Comparison of ENCODE assay signal across 12 cellular contexts in genomic region chr17:21215935-21216334, GRCh38. TPM values are rescaled to one million over a fixed set of nuclear protein-coding genes. Genes with fewer than 3 reads are reported as not detected.
DNase-seq lines count a peak whose midpoint lies in the region; ATAC-seq, FAIRE-seq and TF ChIP-seq lines count a peak whose summit lies in the region.
"Had no signal": no experiment of that assay in that cellular context is flagged by ENCODE, and none has a peak within 500 bp of the region (broad histone marks: within the 10 kb centered on the region; RNA-seq: fewer than 3 reads in every experiment).

No MANE protein-coding gene starts in this region.

- H3K4me2 ChIP-seq in HepG2 (ENCODE audit: low read depth, low read length), result peak overlapping the region; percentile 38

- H3K4me1 Mint-ChIP-seq in activated CD8-positive, alpha-beta T cell treated with anti-CD3 and anti-CD28 coated beads, Interleukin-2, amount 10 ng/mL, durations not matched to agents 7 days and 5 days (ENCODE audit: low read depth), result peaks cover 34% of the 10 kb centered on the region
- peaks cover 45 to 49% of the 10 kb centered on the region in 2 donors for H3K4me1 Mint-ChIP-seq in immature natural killer cell

- peak overlapping the region; percentile 93 for H3K4me3 Mint-ChIP-seq in activated CD8-positive, alpha-beta T cell treated with anti-CD3 and anti-CD28 coated beads, Interleukin-2, amount 10 ng/mL, durations not matched to agents 7 days and 5 days
- peak overlapping the region; percentile 33 to 92 (median 90) for H3K4me3 Mint-ChIP-seq in immature natural killer cell

- no peak for TF ChIP-seq EP300 in HepG2 (IDR thresholded peaks at IDR 0.05; ENCODE audit: low read depth in 2 of 2, low read length in 2 of 2)
- no peak for TF ChIP-seq EP300 in HepG2 (CRISPR knock-in tag; IDR thresholded peaks at IDR 0.05; ENCODE audit: borderline replicate concordance)

- H3K79me2 ChIP-seq in HepG2 (ENCODE audit: insufficient read depth, low read length), result peaks cover 45% of the 10 kb centered on the region

- POLR2A ChIA-PET in HepG2 (lab: Yijun Ruan, JAX), result no interaction called here
- POLR2A ChIA-PET in activated CD8-positive, alpha-beta T cell treated with anti-CD3 and anti-CD28 coated beads, Interleukin-2, amount 10 ng/mL, durations not matched to agents 7 days and 5 days (lab: Charles Lee), result interaction anchor here (2.0 kb wide), 1 partner anchor 117 kb away, joined by 7 read pairs; no protein-coding TSS in a partner anchor

- FAIRE-seq in HepG2 (lab: Jason Lieb, UNC), result no peak
- FAIRE-seq: H1, kidney had no signal

- in situ Hi-C loops in HepG2 (cut with HindIII; ENCODE audit: extremely low pct_ligation_motif_present, low pct_unique_long_range_greater_than_20kb), result no loop called here

- H3K27me3 ChIP-seq in HepG2 (ENCODE audit: control insufficient read depth in 1 of 2, insufficient read depth in 2 of 2, low read length in 2 of 2) (no peaks in the 10 kb centered on the region; a peak in 1 of 5 replicates), right lobe of liver (no peaks in the 10 kb centered on the region)

- H3K4me1 ChIP-seq in HepG2 (ENCODE audit: insufficient read depth, low read length), result peaks cover 53% of the 10 kb centered on the region
- H3K4me1 ChIP-seq in right lobe of liver, result peaks cover 0 to 22% (median 3%) of the 10 kb centered on the region in 4 donors

- H3K27ac ChIP-seq in HepG2 (ENCODE audit: extremely low read length, insufficient read depth, low read length), result no peak overlapping the region
- no peak overlapping the region for H3K27ac ChIP-seq in right lobe of liver

- TF ChIP-seq CTCF in HepG2 (CRISPR knock-in tag; IDR thresholded peaks at IDR 0.05), result no peak
- TF ChIP-seq CTCF in right lobe of liver (IDR thresholded peaks at IDR 0.05), result no peak

- intact Hi-C loops in HepG2 (cut with micrococcal nuclease; ENCODE audit: unreplicated experiment), result loop anchor here (2.0 kb wide), 1 partner anchor 69 kb away; the partner anchor contains the start of gene MAP2K3
- intact Hi-C loops in right lobe of liver (cut with DNase I), result no loop called here

- no peaks in the 10 kb centered on the region for H3K9me3 Mint-ChIP-seq in activated CD8-positive, alpha-beta T cell treated with anti-CD3 and anti-CD28 coated beads, Interleukin-2, amount 10 ng/mL, durations not matched to agents 7 days and 5 days (ENCODE audit: insufficient read depth)
- no peaks in the 10 kb centered on the region for H3K9me3 Mint-ChIP-seq in immature natural killer cell

- H3K36me3 ChIP-seq in HepG2 (replicated peaks in 1 of 2; ENCODE audit: control insufficient read depth in 1 of 2, insufficient read depth in 2 of 2, low read length in 2 of 2) (peaks cover 0 to 15% of the 10 kb centered on the region in 2 experiments; a peak in 2 of 5 replicates), right lobe of liver (peaks cover 0 to under 1% (median 0%) of the 10 kb centered on the region in 4 donors)

- peaks cover 22% of the 10 kb centered on the region for H4K20me1 ChIP-seq in HepG2 (ENCODE audit: insufficient read depth, low read length)

- no peak overlapping the region for H3K9ac ChIP-seq in HepG2 (ENCODE audit: insufficient read depth, low read depth, low read length)

- 91% methylated on average over 6 of the region's 6 CpGs for WGBS in HepG2 (ENCODE audit: low lambda C conversion rate)
- 83% methylated on average over 6 of the region's 6 CpGs for WGBS in right lobe of liver (ENCODE audit: insufficient coverage, low coverage, low lambda C conversion rate, missing lambda C conversion rate)

- DNase-seq in HepG2 (ENCODE audit: low spot score), result no peak
- DNase-seq in right lobe of liver, result no peak
- DNase-seq in activated CD8-positive, alpha-beta T cell treated with anti-CD3 and anti-CD28 coated beads, Interleukin-2, amount 10 ng/mL, durations not matched to agents 7 days and 5 days, result no peak
- no peak for DNase-seq in immature natural killer cell
- no peak for DNase-seq in NCI-H1092 treated with DMSO at 0.1 percent for 48 hours (lab: John Stamatoyannopoulos, UW)
- no peak for DNase-seq in middle frontal gyrus (ENCODE audit: extremely low spot score, low spot score)
- DNase-seq: kidney, NCI-H2029 had no signal

- H3K9me3 ChIP-seq in HepG2 (ENCODE audit: low read length) (no peaks in the 10 kb centered on the region), right lobe of liver (no peaks in the 10 kb centered on the region)

- ATAC-seq in HepG2, result no peak
- no peak for ATAC-seq in right lobe of liver
- no peak for ATAC-seq in activated CD8-positive, alpha-beta T cell treated with anti-CD3 and anti-CD28 coated beads, Interleukin-2, amount 10 ng/mL, durations not matched to agents 7 days and 5 days
- no peak for ATAC-seq in GM18909 (IDR thresholded peaks at IDR 0.05; ENCODE audit: poor library complexity, unreplicated experiment)
- ATAC-seq in HG03280 (IDR thresholded peaks at IDR 0.05; ENCODE audit: unreplicated experiment), result no peak
- ATAC-seq: Right ventricle myocardium inferior had no signal

- no peak for TF ChIP-seq RAD21 in HepG2 (CRISPR knock-in tag; IDR thresholded peaks at IDR 0.05)

- H3K27ac Mint-ChIP-seq in activated CD8-positive, alpha-beta T cell treated with anti-CD3 and anti-CD28 coated beads, Interleukin-2, amount 10 ng/mL, durations not matched to agents 7 days and 5 days, result no peak overlapping the region
- H3K27ac Mint-ChIP-seq in immature natural killer cell, result peak overlapping the region in 5 of 6 donors; percentile 80 to 95 (median 92)

- no peak overlapping the region for H2AFZ ChIP-seq in HepG2 (ENCODE audit: low read length)

- H3K4me3 ChIP-seq in HepG2 (replicated peaks in 1 of 3; ENCODE audit: insufficient read depth in 1 of 3, low read depth in 2 of 3, low read length in 3 of 3), result no peak overlapping the region
- H3K4me3 ChIP-seq in right lobe of liver, result no peak overlapping the region

- BruUV-seq in HepG2 (replicated peaks; lab: Mats Ljungman, UMichigan), result no TSS peak

- H3K36me3 Mint-ChIP-seq in activated CD8-positive, alpha-beta T cell treated with anti-CD3 and anti-CD28 coated beads, Interleukin-2, amount 10 ng/mL, durations not matched to agents 7 days and 5 days (ENCODE audit: low read depth), result peaks cover 11% of the 10 kb centered on the region
- no peaks in the 10 kb centered on the region for H3K36me3 Mint-ChIP-seq in immature natural killer cell

- H3K27me3 Mint-ChIP-seq in activated CD8-positive, alpha-beta T cell treated with anti-CD3 and anti-CD28 coated beads, Interleukin-2, amount 10 ng/mL, durations not matched to agents 7 days and 5 days (ENCODE audit: low read depth), result no peaks in the 10 kb centered on the region
- peaks cover 0 to 2% (median 2%) of the 10 kb centered on the region in 3 donors for H3K27me3 Mint-ChIP-seq in immature natural killer cell (ENCODE audit: low read depth in 3 of 3)

- TF ChIP-seq POLR2A in HepG2 (IDR thresholded peaks at IDR 0.05; ENCODE audit: insufficient read depth in 1 of 2, low read depth in 2 of 2, low read length in 2 of 2) (no peak), right lobe of liver (IDR thresholded peaks at IDR 0.05) (no peak)

- CTCF ChIA-PET in HepG2 (lab: Yijun Ruan, JAX; ENCODE audit: low intra/inter-chr PET ratio, low total read pairs), result no interaction called here
- CTCF ChIA-PET in activated CD8-positive, alpha-beta T cell treated with anti-CD3 and anti-CD28 coated beads, Interleukin-2, amount 10 ng/mL, durations not matched to agents 7 days and 5 days (lab: Charles Lee), result interaction anchor here (0.6 to 5.0 kb wide), 3 partner anchors 64 to 116 kb away, joined by 3 to 19 read pairs (median 7); no protein-coding TSS in a partner anchor

RNA-seq across cellular contexts. Expression of gene TMEM11, which starts 2.0 kb away (rescaled TPM):
- total RNA-seq in HepG2 (2016; rRNA removed; fragmentation: Illumina TruSeq; extraction: Trizol) (18.7 and 21.3 TPM in 2 replicates), right lobe of liver (10 to 100 TPM; 10.8 to 20.6 (median 11.7) TPM)
- total RNA-seq in HepG2 (2016; cell fraction: cytosol; rRNA removed; fragmentation: Illumina TruSeq; extraction: Trizol; ENCODE audit: low read depth), result 9.9 and 11.5 TPM in 2 replicates
- total RNA-seq in HepG2 (2016; cell fraction: insoluble cytoplasmic fraction; rRNA removed; fragmentation: Illumina TruSeq; extraction: Trizol), result 20.7 and 24.9 TPM in 2 replicates
- 17.5 and 20.5 TPM in 2 replicates for total RNA-seq in HepG2 (2016; cell fraction: membrane; rRNA removed; fragmentation: Illumina TruSeq; extraction: Trizol)
- 9.0 and 12.7 TPM in 2 replicates for total RNA-seq in HepG2 (2016; cell fraction: nucleus; rRNA removed; fragmentation: Illumina TruSeq; extraction: Trizol)
- polyA plus RNA-seq in HepG2 (2011; rRNA removed) (32.0 and 35.0 TPM in 2 replicates), immature natural killer cell (10 to 100 TPM; 36.9 to 56.4 (median 44.2) TPM)
- 31.7 and 43.1 TPM in 2 replicates for polyA plus RNA-seq in HepG2 (2011; cell fraction: cytosol; rRNA removed)
- 16.5 and 21.3 TPM in 2 replicates for polyA plus RNA-seq in HepG2 (2011; cell fraction: nucleus; rRNA removed)
- 13.9 and 16.5 TPM in 2 replicates for polyA plus RNA-seq in HepG2 (2012)
- 13.0 and 15.6 TPM in 2 replicates for polyA plus RNA-seq in HepG2 (2016; cell fraction: cytosol; fragmentation: Illumina TruSeq; extraction: Trizol; ENCODE audit: low read depth)
- polyA plus RNA-seq in HepG2 (2016; cell fraction: insoluble cytoplasmic fraction; fragmentation: Illumina TruSeq; extraction: Trizol; ENCODE audit: low read depth), result 37.7 and 39.9 TPM in 2 replicates
- 19.7 and 22.0 TPM in 2 replicates for polyA plus RNA-seq in HepG2 (2016; cell fraction: membrane; fragmentation: Illumina TruSeq; extraction: Trizol; ENCODE audit: low read depth)
- 23.0 and 24.2 TPM in 2 replicates for polyA plus RNA-seq in HepG2 (2016; cell fraction: nucleus; fragmentation: Illumina TruSeq; extraction: Trizol; ENCODE audit: insufficient read depth, low read depth)
- polyA minus RNA-seq in HepG2 (2011; rRNA and poly(A)+ RNA removed; ENCODE audit: low replicate concordance), result 49.2 and 83.5 TPM in 2 replicates
- polyA minus RNA-seq in HepG2 (2011; cell fraction: cytosol; rRNA and poly(A)+ RNA removed), result 17.7 and 20.0 TPM in 2 replicates
- 18.2 and 22.5 TPM in 2 replicates for polyA minus RNA-seq in HepG2 (2011; cell fraction: nucleus; rRNA and poly(A)+ RNA removed)
- total RNA-seq in activated CD8-positive, alpha-beta T cell treated with anti-CD3 and anti-CD28 coated beads, Interleukin-2, amount 10 ng/mL, durations not matched to agents 7 days and 5 days, result 10 to 100 TPM; 22.2 to 27.7 TPM

RNA-seq across cellular contexts. Expression of gene NATD1, which starts 37.3 kb away (rescaled TPM):
- total RNA-seq in HepG2 (2016; rRNA removed; fragmentation: Illumina TruSeq; extraction: Trizol) (0.31 and 0.45 TPM in 2 replicates), right lobe of liver (1 to 10 TPM; 3.3 to 5.5 (median 4.7) TPM)
- 0.18 and 0.30 TPM in 2 replicates for total RNA-seq in HepG2 (2016; cell fraction: cytosol; rRNA removed; fragmentation: Illumina TruSeq; extraction: Trizol; ENCODE audit: low read depth)
- 0.28 and 0.43 TPM in 2 replicates for total RNA-seq in HepG2 (2016; cell fraction: insoluble cytoplasmic fraction; rRNA removed; fragmentation: Illumina TruSeq; extraction: Trizol)
- 0.38 and 0.43 TPM in 2 replicates for total RNA-seq in HepG2 (2016; cell fraction: membrane; rRNA removed; fragmentation: Illumina TruSeq; extraction: Trizol)
- total RNA-seq in HepG2 (2016; cell fraction: nucleus; rRNA removed; fragmentation: Illumina TruSeq; extraction: Trizol), result 0.34 and 0.44 TPM in 2 replicates
- polyA plus RNA-seq in HepG2 (2011; rRNA removed) (2.3 and 2.9 TPM in 2 replicates), immature natural killer cell (1 to 10 TPM in 2 of 3 donors, under 1 TPM in 1; 0.57 to 3.4 (median 2.5) TPM)
- 2.2 and 2.3 TPM in 2 replicates for polyA plus RNA-seq in HepG2 (2011; cell fraction: cytosol; rRNA removed)
- polyA plus RNA-seq in HepG2 (2011; cell fraction: nucleus; rRNA removed), result 2.5 and 3.4 TPM in 2 replicates
- polyA plus RNA-seq in HepG2 (2012), result 2.2 and 3.4 TPM in 2 replicates
- 0.19 and 0.27 TPM in 2 replicates for polyA plus RNA-seq in HepG2 (2016; cell fraction: cytosol; fragmentation: Illumina TruSeq; extraction: Trizol; ENCODE audit: low read depth)
- 0.74 and 0.80 TPM in 2 replicates for polyA plus RNA-seq in HepG2 (2016; cell fraction: insoluble cytoplasmic fraction; fragmentation: Illumina TruSeq; extraction: Trizol; ENCODE audit: low read depth)
- 0.39 and 0.44 TPM in 2 replicates for polyA plus RNA-seq in HepG2 (2016; cell fraction: membrane; fragmentation: Illumina TruSeq; extraction: Trizol; ENCODE audit: low read depth)
- 1.1 TPM in 2 replicates for polyA plus RNA-seq in HepG2 (2016; cell fraction: nucleus; fragmentation: Illumina TruSeq; extraction: Trizol; ENCODE audit: insufficient read depth, low read depth)
- 2.3 and 4.5 TPM in 2 replicates for polyA minus RNA-seq in HepG2 (2011; rRNA and poly(A)+ RNA removed; ENCODE audit: low replicate concordance)
- 1.8 and 2.8 TPM in 2 replicates for polyA minus RNA-seq in HepG2 (2011; cell fraction: cytosol; rRNA and poly(A)+ RNA removed)
- polyA minus RNA-seq in HepG2 (2011; cell fraction: nucleus; rRNA and poly(A)+ RNA removed), result 1.5 and 2.9 TPM in 2 replicates
- total RNA-seq in activated CD8-positive, alpha-beta T cell treated with anti-CD3 and anti-CD28 coated beads, Interleukin-2, amount 10 ng/mL, durations not matched to agents 7 days and 5 days, result 1 to 10 TPM; 1.1 to 1.3 TPM
